In the genomic region with DNA sequence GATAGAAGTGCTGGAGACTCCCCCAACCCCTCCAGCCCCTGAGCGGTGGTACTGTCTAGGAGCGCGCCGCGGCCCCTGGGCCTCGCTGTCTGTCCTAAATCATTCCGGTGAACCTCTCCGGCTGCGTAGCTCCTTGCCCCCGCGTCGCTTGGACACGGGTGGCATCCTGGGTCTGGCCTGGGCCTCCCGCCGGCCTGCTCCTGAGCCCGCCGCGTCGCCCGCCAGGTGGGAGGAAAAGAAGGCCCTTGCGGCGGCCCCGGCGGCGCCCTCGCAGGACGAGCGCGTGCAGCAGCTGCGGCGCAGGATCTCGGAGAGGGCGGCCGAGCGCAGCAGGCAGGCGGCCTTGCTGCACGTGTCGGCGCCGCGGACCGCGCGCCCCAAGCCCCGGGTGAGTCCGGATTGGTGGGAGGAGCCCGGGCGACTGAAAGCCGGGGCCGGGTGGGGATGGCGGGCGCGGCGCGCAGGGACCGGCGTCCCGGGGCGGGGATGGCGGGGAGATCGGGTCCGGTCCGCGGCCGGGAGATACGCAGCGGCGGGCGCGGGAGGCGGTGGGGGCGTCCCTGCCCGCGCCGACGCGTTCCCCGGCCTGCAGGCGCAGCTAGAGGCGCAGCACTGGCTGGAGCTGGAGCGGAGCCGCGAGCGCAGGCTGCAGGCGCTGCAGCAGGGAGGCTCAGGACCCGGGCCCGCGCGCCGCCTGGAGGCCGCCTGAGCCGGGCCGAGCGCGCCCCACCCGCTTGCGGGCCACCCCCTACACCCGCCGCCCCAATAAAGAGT, we compare ENCODE assay signal across 9 cellular contexts. TPM values are rescaled to one million over a fixed set of nuclear protein-coding genes. Genes with fewer than 3 reads are reported as not detected.
DNase-seq lines count a peak whose midpoint lies in the region; ATAC-seq and TF ChIP-seq lines count a peak whose summit lies in the region.
"Had no signal": no experiment of that assay in that cellular context is flagged by ENCODE, and none has a peak within 500 bp of the region (broad histone marks: within the 10 kb centered on the region; RNA-seq: fewer than 3 reads in every experiment).

No MANE protein-coding gene starts in this region.

- peak overlapping the region; percentile 48 to 73 (median 64) for H3K4me3 ChIP-seq in Peyer's patch

- H3K36me3 ChIP-seq in Peyer's patch, result no peaks in the 10 kb centered on the region

- peak overlapping the region; percentile 78 for H3K4me3 Mint-ChIP-seq in neural crest cell

- H3K27ac ChIP-seq in C4-2B (peak overlapping the region; percentile 68), Peyer's patch (peak overlapping the region in 3 of 4 donors; percentile 33 to 65 (median 39)), foreskin keratinocyte (no peak overlapping the region)

- TF ChIP-seq CTCF in C4-2B (conservative IDR thresholded peaks at IDR 0.05) (peak; percentile 78), Peyer's patch (IDR thresholded peaks at IDR 0.05) (peak; percentile 6 to 64 (median 56)), foreskin keratinocyte (conservative IDR thresholded peaks at IDR 0.05) (peak; percentile 69), neural crest cell (conservative IDR thresholded peaks at IDR 0.05) (peak; percentile 61)

- H3K36me3 Mint-ChIP-seq in neural crest cell (ENCODE audit: low read depth), result no peaks in the 10 kb centered on the region

- no peaks in the 10 kb centered on the region for H3K9me3 Mint-ChIP-seq in neural crest cell

- no peak overlapping the region for H3K27ac Mint-ChIP-seq in neural crest cell (ENCODE audit: unreplicated experiment)

- H3K4me1 ChIP-seq in Peyer's patch (peaks cover 2 to 14% (median 6%) of the 10 kb centered on the region in 4 donors), foreskin keratinocyte (no peaks in the 10 kb centered on the region)

- H3K27me3 ChIP-seq in Peyer's patch (no peaks in the 10 kb centered on the region), foreskin keratinocyte (peaks cover 14% of the 10 kb centered on the region)

- H3K9me3 ChIP-seq in Peyer's patch, result no peaks in the 10 kb centered on the region

- TF ChIP-seq POLR2A in Peyer's patch (IDR thresholded peaks at IDR 0.05), result no peak

- ATAC-seq in GM19372 (IDR thresholded peaks at IDR 0.05; ENCODE audit: low read depth, unreplicated experiment) (peak; percentile 81), HG03520 (IDR thresholded peaks at IDR 0.05; ENCODE audit: unreplicated experiment) (peak; percentile 75), foreskin keratinocyte (peak; percentile 84)

- DNase-seq in Peyer's patch, result peak; percentile 61 to 82 (median 77)
- DNase-seq in activated gamma-delta T cell treated with Interleukin-2 at 50 U/mL for 16 hours, result peak; percentile 59
- DNase-seq in foreskin keratinocyte, result no peak
- peak; percentile 63 for DNase-seq in neural crest cell (ENCODE audit: low read depth, low spot score)
- DNase-seq in stromal cell of bone marrow (ENCODE audit: low read depth), result peak; percentile 40

- H3K4me1 Mint-ChIP-seq in neural crest cell, result peaks cover 16% of the 10 kb centered on the region

- H3K27me3 Mint-ChIP-seq in neural crest cell (ENCODE audit: low read depth), result peaks cover 5% of the 10 kb centered on the region

RNA-seq across cellular contexts. Expression of a gene that starts 6.5 kb away (rescaled TPM):
- total RNA-seq in Peyer's patch (10 to 100 TPM; 42.2 to 99.0 (median 50.1) TPM), foreskin keratinocyte (45.0 and 45.7 TPM in 2 replicates), neural crest cell (74.2 and 76.4 TPM in 2 replicates)
- polyA plus RNA-seq in foreskin keratinocyte, result 26.0 and 30.1 TPM in 2 replicates

RNA-seq across cellular contexts. Expression of a gene that starts 43.6 kb away (rescaled TPM):
- total RNA-seq in Peyer's patch, result 1 to 10 TPM in 1 of 4 donors, under 1 TPM in 1, not detected in 2; 0.80 to 1.2 TPM
- not detected in 2 replicates for total RNA-seq in foreskin keratinocyte
- polyA plus RNA-seq in foreskin keratinocyte, result not detected in 2 replicates
- total RNA-seq in neural crest cell, result not detected in 2 replicates
- total RNA-seq: activated CD8-positive, alpha-beta memory T cell treated with anti-CD3 and anti-CD28 coated beads for 36 hours had no signal

RNA-seq across cellular contexts. Expression of a gene that starts 44.0 kb away (rescaled TPM):
- total RNA-seq in Peyer's patch (100 to 1,000 TPM in 1 of 4 donors, 10 to 100 TPM in 3; 20.6 to 153 (median 63.2) TPM), foreskin keratinocyte (0.51 and 0.95 TPM in 2 replicates), neural crest cell (1.2 and 1.4 TPM in 2 replicates)
- 0.73 and 1.0 TPM in 2 replicates for polyA plus RNA-seq in foreskin keratinocyte

Comparison
In these comparisons a context has a peak if more than half of its experiments do, and no peak if none do; other contexts are left out.
1. DNase-seq: peak in Peyer's patch (3 of 3), activated gamma-delta T cell treated with Interleukin-2 at 50 U/mL for 16 hours (single experiment), neural crest cell (single experiment) and stromal cell of bone marrow (single experiment); none in foreskin keratinocyte (0 of 2).
2. Peak in every context shown above with its lines, with median percentiles within 50 percentile points of each other: CTCF ChIP-seq and ATAC-seq.